Comparison of ENCODE assay signal across 7 cellular contexts in the genomic region with DNA sequence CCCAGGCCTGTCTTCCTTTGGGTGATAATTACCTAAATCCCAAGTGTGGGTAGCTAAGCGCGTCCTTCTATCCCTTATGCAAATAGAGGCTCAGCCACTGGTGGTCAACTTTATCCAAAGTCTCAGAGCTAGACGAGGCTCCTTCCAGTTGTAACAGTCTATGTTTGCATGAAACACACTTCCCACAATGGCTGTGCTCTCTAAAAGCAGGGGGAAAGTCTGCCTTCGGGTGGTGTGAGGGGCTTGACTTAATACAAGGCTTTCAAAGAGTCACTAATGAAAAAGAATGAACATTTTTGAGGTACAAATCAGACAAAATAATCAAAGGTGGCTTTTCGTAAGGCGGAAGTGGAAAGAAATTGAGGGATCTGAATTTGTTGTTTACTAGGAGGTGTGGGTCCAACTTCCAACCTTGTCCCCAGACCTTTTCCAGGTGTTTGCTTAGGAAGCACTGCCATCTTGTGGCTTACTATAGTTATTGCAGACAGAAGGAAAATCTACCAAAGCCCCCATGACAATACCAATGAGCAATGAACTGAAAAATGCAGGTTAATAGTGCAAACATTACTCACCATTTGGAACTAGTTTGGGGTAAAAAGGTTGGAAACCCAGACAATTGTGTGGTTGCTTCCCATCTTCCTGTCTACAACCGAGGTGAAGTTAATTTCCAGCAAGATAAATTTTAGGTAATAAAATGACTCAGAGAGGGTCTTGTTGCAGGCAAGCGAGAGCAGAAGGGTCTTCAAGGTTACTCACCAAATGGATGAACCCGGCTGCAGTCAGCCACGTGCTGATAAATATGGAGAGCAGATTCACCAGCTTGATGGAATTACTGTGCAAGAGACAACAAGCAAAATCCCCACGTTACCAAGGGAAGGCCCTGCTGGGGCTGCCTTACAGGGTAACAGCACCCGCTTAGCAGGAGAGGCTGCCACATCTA.
DNase-seq lines count a peak whose midpoint lies in the region; ATAC-seq and TF ChIP-seq lines count a peak whose summit lies in the region.

No MANE protein-coding gene starts in this region.

- H3K27ac ChIP-seq in DOHH2 (ENCODE audit: low read depth, low read length) (no peak overlapping the region), iPS-20b (ENCODE audit: low read length) (no peak overlapping the region)

- ATAC-seq in GM21723 (IDR thresholded peaks at IDR 0.05; ENCODE audit: unreplicated experiment), result peak; percentile 61

- H3K27me3 ChIP-seq in DOHH2 (ENCODE audit: control insufficient read depth, low read length) (no peaks in the 10 kb centered on the region), iPS-20b (ENCODE audit: insufficient read depth, low read length) (no peaks in the 10 kb centered on the region)

- no peaks in the 10 kb centered on the region for H3K4me1 ChIP-seq in DOHH2 (ENCODE audit: control insufficient read depth, low read length)
- peaks cover 51% of the 10 kb centered on the region for H3K4me1 ChIP-seq in iPS-20b (ENCODE audit: insufficient read depth, low read length)

- H3K9me3 ChIP-seq in DOHH2 (ENCODE audit: control insufficient read depth, insufficient read depth, low read length) (no peaks in the 10 kb centered on the region), iPS-20b (ENCODE audit: insufficient read depth, low read depth, low read length) (no peaks in the 10 kb centered on the region)

- no peaks in the 10 kb centered on the region; the same call in 1 of the 2 replicates for H4K20me1 ChIP-seq in DOHH2 (ENCODE audit: control insufficient read depth, insufficient read depth, low read depth, low read length)

- TF ChIP-seq CTCF in DOHH2 (IDR thresholded peaks at IDR 0.05; ENCODE audit: low read depth, low read length, poor library complexity, severe bottlenecking), result peak; percentile 69

- no peak overlapping the region for H3K4me3 ChIP-seq in DOHH2 (ENCODE audit: low read length)
- H3K4me3 ChIP-seq in iPS-20b (ENCODE audit: low read length), result no peak overlapping the region

- no peaks in the 10 kb centered on the region for H3K79me2 ChIP-seq in DOHH2 (ENCODE audit: control insufficient read depth, low read length)

- H3K9me2 ChIP-seq in DOHH2 (replicated peaks; ENCODE audit: control insufficient read depth, low read length), result no peaks in the 10 kb centered on the region

- H3K4me2 ChIP-seq in DOHH2 (ENCODE audit: low read length), result no peak overlapping the region

- no peaks in the 10 kb centered on the region for H3F3A ChIP-seq in DOHH2 (ENCODE audit: control insufficient read depth, insufficient read depth)

- peak overlapping the region; percentile 14; the same call in 1 of the 2 replicates for H3K9ac ChIP-seq in iPS-20b (ENCODE audit: low read depth, low read length)

- no peaks in the 10 kb centered on the region for H3K36me3 ChIP-seq in DOHH2 (ENCODE audit: control insufficient read depth, low read length)
- no peaks in the 10 kb centered on the region for H3K36me3 ChIP-seq in iPS-20b (ENCODE audit: insufficient read depth, low read depth, low read length)

- DNase-seq in NCI-H146 treated with DMSO at 0.1 percent for 48 hours (lab: John Stamatoyannopoulos, UW; ENCODE audit: unreplicated experiment) (peak; percentile 13), astrocyte of the hippocampus (ENCODE audit: low read depth, low spot score) (peak; percentile 84), stromal cell of bone marrow (ENCODE audit: low read depth) (peak; percentile 60)
- DNase-seq in activated CD4-positive, CD25-positive, alpha-beta regulatory T cell (lab: John Stamatoyannopoulos, UW), result no peak

Comparison
In these comparisons a context has a peak if more than half of its experiments do, and no peak if none do; other contexts are left out.
1. DNase-seq: peak in NCI-H146 treated with DMSO at 0.1 percent for 48 hours (single experiment), astrocyte of the hippocampus (single experiment) and stromal cell of bone marrow (single experiment); none in activated CD4-positive, CD25-positive, alpha-beta regulatory T cell (0 of 4).